Comparison of ENCODE assay signal across 27 cellular contexts in the genomic region with DNA sequence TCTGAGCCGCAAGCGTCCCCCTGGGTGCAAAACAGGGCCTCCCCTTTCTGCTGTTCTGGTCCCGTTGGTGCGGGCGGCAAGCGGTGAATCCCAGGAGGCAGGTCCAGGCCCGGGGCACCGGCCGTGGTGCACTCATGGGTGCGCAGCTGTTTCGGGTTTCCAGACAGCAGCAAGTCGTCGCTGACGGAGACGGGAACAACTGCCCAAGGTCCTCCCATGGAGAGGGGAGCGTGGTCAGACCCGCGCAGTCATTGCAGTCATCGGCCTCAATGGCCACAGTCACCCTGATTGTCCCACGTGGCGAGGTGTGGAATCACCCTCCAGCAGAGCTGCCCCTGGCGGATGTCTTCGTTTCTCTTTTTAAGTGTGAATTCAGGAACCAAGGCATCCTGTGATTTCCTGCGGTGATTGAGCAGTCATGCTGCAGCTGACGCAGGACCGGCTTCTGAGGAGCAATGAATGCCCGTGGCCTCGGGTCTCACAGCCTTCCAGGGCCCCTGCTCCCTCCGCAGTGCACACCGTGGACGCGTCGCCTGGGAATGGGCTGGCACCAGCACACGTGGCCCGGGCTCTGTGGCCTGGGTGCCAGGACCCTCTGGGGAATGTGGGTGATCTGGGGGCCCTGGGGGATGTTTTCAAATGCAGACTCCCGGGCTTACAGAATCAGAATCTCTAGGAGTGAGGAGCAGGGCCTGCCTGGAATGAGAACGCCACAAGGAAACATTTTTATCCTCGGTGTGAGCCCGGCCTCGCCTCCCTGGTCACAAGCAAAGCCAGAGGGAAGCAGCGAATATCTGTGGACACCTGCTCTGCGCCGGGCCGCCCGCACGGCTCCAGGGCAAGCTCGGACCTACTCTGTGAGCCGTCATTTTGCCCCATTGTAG.
"Had no signal": no experiment of that assay in that cellular context is flagged by ENCODE, and none has a peak within 500 bp of the region (broad histone marks: within the 10 kb centered on the region; RNA-seq: fewer than 3 reads in every experiment).

No MANE protein-coding gene starts in this region.

- H3K9ac ChIP-seq: neural progenitor cell had no signal

- H3K27ac Mint-ChIP-seq: activated CD4-positive, alpha-beta memory T cell treated with anti-CD3 and anti-CD28 coated beads, Interleukin-2, amount 10 ng/mL, durations not matched to agents 7 days and 5 days; activated CD4-positive, alpha-beta T cell treated with anti-CD3 and anti-CD28 coated beads, Interleukin-2, amount 10 ng/mL, durations not matched to agents 7 days and 5 days; activated naive CD8-positive, alpha-beta T cell; activated T-helper 2 cell treated with anti-CD3 and anti-CD28 coated beads, Interferon-gamma antibody, Interleukin-2, Interleukin-4, amounts not matched to agents 10 μg/mL and 5 μg/mL and 100 μg/mL, durations not matched to agents 14 hours and 24 hours and 36 hours; brain; effector memory CD8-positive, alpha-beta T cell; memory B cell; neural progenitor cell; T-helper 1 cell treated with Interleukin-12 subunit alpha and Interleukin-12 subunit beta and Interleukin-4 antibody, amounts not matched to agents 30 μg/mL and 1 μg/mL, for 36 hours had no signal

- H3K27ac ChIP-seq: adrenal gland, ascending aorta, cardiac muscle cell, gastroesophageal sphincter, hepatocyte, neural progenitor cell, sigmoid colon, transverse colon, uterus had no signal

- DNase-seq: activated CD4-positive, alpha-beta memory T cell treated with anti-CD3 and anti-CD28 coated beads, Interleukin-2, amount 10 ng/mL, durations not matched to agents 7 days and 5 days; activated CD4-positive, alpha-beta T cell treated with anti-CD3 and anti-CD28 coated beads, Interleukin-2, amount 10 ng/mL, durations not matched to agents 7 days and 5 days; activated CD4-positive, CD25-positive, alpha-beta regulatory T cell treated with anti-CD3 and anti-CD28 coated beads, Interleukin-2, amount 50 U/mL, for 72 hours; activated naive CD4-positive, alpha-beta T cell treated with Interleukin-2 at 50 U/mL for 16 hours; activated T-cell treated with anti-CD3 and anti-CD28 coated beads, Interleukin-2, amount 50 U/mL, for 48 hours; cortex of kidney; effector memory CD8-positive, alpha-beta T cell; kidney; left colon; naive thymus-derived CD8-positive, alpha-beta T cell; sigmoid colon; stimulated activated naive CD4-positive, alpha-beta T cell; SW 1271; T-helper 9 cell; transverse colon had no signal

- H3K27me3 Mint-ChIP-seq: activated CD4-positive, alpha-beta memory T cell treated with anti-CD3 and anti-CD28 coated beads, Interleukin-2, amount 10 ng/mL, durations not matched to agents 7 days and 5 days; activated CD4-positive, alpha-beta T cell treated with anti-CD3 and anti-CD28 coated beads, Interleukin-2, amount 10 ng/mL, durations not matched to agents 7 days and 5 days had no signal

- H3K4me3 Mint-ChIP-seq: activated CD4-positive, alpha-beta memory T cell treated with anti-CD3 and anti-CD28 coated beads, Interleukin-2, amount 10 ng/mL, durations not matched to agents 7 days and 5 days; activated CD4-positive, alpha-beta T cell treated with anti-CD3 and anti-CD28 coated beads, Interleukin-2, amount 10 ng/mL, durations not matched to agents 7 days and 5 days; activated naive CD8-positive, alpha-beta T cell; brain; effector memory CD8-positive, alpha-beta T cell; memory B cell; naive thymus-derived CD8-positive, alpha-beta T cell; neural progenitor cell; T-helper 1 cell treated with Interleukin-12 subunit alpha and Interleukin-12 subunit beta and Interleukin-4 antibody, amounts not matched to agents 30 μg/mL and 1 μg/mL, for 36 hours had no signal

- H3K4me1 ChIP-seq: adrenal gland, ascending aorta, gastroesophageal sphincter, neural progenitor cell, sigmoid colon, uterus had no signal

- H3K36me3 Mint-ChIP-seq: activated naive CD8-positive, alpha-beta T cell; brain; memory B cell; naive thymus-derived CD8-positive, alpha-beta T cell; neural progenitor cell had no signal

- H3K9me3 ChIP-seq: adrenal gland, ascending aorta, gastroesophageal sphincter, sigmoid colon, transverse colon, uterus had no signal

- H3K36me3 ChIP-seq: adrenal gland, ascending aorta, cardiac muscle cell, gastroesophageal sphincter, neural progenitor cell, sigmoid colon, transverse colon, uterus had no signal

- H3K9me3 Mint-ChIP-seq: activated CD4-positive, alpha-beta T cell treated with anti-CD3 and anti-CD28 coated beads, Interleukin-2, amount 10 ng/mL, durations not matched to agents 7 days and 5 days; effector memory CD8-positive, alpha-beta T cell; memory B cell; neural progenitor cell had no signal

- H3K27me3 ChIP-seq: adrenal gland, ascending aorta, cardiac muscle cell, hepatocyte, neural progenitor cell, transverse colon, uterus had no signal

- ATAC-seq: effector memory CD8-positive, alpha-beta T cell; gastroesophageal sphincter; naive thymus-derived CD8-positive, alpha-beta T cell had no signal

- H3K79me2 ChIP-seq: hepatocyte had no signal

- H3K4me1 Mint-ChIP-seq: activated CD4-positive, alpha-beta memory T cell treated with anti-CD3 and anti-CD28 coated beads, Interleukin-2, amount 10 ng/mL, durations not matched to agents 7 days and 5 days; activated CD4-positive, alpha-beta T cell treated with anti-CD3 and anti-CD28 coated beads, Interleukin-2, amount 10 ng/mL, durations not matched to agents 7 days and 5 days; memory B cell; neural progenitor cell had no signal

- H3K4me2 ChIP-seq: hepatocyte, neural progenitor cell had no signal

- H2AFZ ChIP-seq: hepatocyte, neural progenitor cell had no signal

- H3K4me3 ChIP-seq: adrenal gland, ascending aorta, cardiac muscle cell, gastroesophageal sphincter, hepatocyte, neural progenitor cell, sigmoid colon, transverse colon, uterus had no signal
